Comparison of ENCODE assay signal across 8 cellular contexts in the genomic region with DNA sequence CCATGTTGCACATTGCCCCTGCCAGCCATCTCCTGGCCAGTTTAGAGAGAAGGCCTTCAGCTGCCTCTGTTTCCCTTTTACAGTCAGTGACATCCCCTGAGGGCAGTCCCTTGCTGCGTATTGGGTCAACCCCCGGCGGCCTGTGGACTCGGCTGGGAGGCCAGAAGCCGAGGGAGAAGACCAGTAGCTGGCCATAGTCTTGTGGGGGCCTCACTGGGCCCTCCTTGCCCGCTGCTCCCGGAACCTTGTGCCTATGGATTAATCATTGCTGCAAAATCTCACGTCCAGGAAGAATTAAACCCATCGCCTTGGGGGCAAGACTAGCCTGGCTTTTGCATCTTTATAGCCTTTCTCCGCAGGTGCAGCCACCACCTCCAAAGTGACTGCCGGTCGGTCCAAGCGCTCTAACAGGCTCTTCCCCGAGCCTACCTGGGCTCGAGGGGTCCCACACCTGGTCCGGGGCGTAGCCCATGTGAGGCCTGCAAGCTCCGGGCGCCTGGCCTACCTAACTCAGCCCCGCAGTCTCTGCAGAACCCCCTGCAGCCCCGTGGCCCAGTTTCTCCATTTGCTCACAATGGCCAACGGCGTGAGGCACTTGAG. TPM values are rescaled to one million over a fixed set of nuclear protein-coding genes. Genes with fewer than 3 reads are reported as not detected.
DNase-seq lines count a peak whose midpoint lies in the region; ATAC-seq and TF ChIP-seq lines count a peak whose summit lies in the region.

No MANE protein-coding gene starts in this region.

- CTCF ChIA-PET in HEK293 (lab: Yijun Ruan, JAX): interaction anchor here (1.1 to 3.8 kb wide), 3 partner anchors 11 to 22 kb away, joined by 3 to 26 read pairs (median 9); no protein-coding TSS in a partner anchor
- CTCF ChIA-PET in activated CD4-positive, alpha-beta memory T cell treated with anti-CD3 and anti-CD28 coated beads for 36 hours (lab: Charles Lee): interaction anchor here (0.8 to 6.5 kb wide), 8 partner anchors 11 to 279 kb away, joined by 3 to 69 read pairs (median 4); a partner anchor contains a TSS

- no peaks in the 10 kb centered on the region for H3K9me3 Mint-ChIP-seq in activated CD4-positive, alpha-beta memory T cell treated with anti-CD3 and anti-CD28 coated beads for 36 hours
- H3K9me3 Mint-ChIP-seq in stimulated activated memory B cell treated with anti-CD40 and anti-IgM and Interleukin-4, amounts not matched to agents 10 μg/mL and 1 μg/mL and 100 μg/mL, for 72 hours: no peaks in the 10 kb centered on the region

- POLR2A ChIA-PET in HEK293 (lab: Yijun Ruan, JAX): interaction anchor here (1.0 to 5.0 kb wide), 16 partner anchors 10 to 233 kb away, joined by 3 to 64 read pairs (median 5); a partner anchor contains a TSS
- POLR2A ChIA-PET in activated CD4-positive, alpha-beta memory T cell treated with anti-CD3 and anti-CD28 coated beads for 36 hours (lab: Charles Lee): interaction anchor here (1.1 to 2.7 kb wide), 8 partner anchors 11 to 279 kb away, joined by 3 to 45 read pairs (median 6); a partner anchor contains a TSS

- no peaks in the 10 kb centered on the region for H3K9me3 ChIP-seq in HEK293 (ENCODE audit: control insufficient read depth, insufficient read depth, low read depth, low read length)
- H3K9me3 ChIP-seq in iPS-18a (ENCODE audit: control insufficient read depth, low read depth, low read length): no peaks in the 10 kb centered on the region

- peaks cover 5% of the 10 kb centered on the region; the same call in 1 of the 2 replicates for H3K4me1 ChIP-seq in HEK293 (ENCODE audit: control insufficient read depth, insufficient read depth, low read length)
- H3K4me1 ChIP-seq in iPS-18a (ENCODE audit: control insufficient read depth, low read depth, low read length): peaks cover 19% of the 10 kb centered on the region

- peaks cover 38% of the 10 kb centered on the region for H3K4me1 Mint-ChIP-seq in activated CD4-positive, alpha-beta memory T cell treated with anti-CD3 and anti-CD28 coated beads for 36 hours (ENCODE audit: low read depth)
- peaks cover 23% of the 10 kb centered on the region for H3K4me1 Mint-ChIP-seq in stimulated activated memory B cell treated with anti-CD40 and anti-IgM and Interleukin-4, amounts not matched to agents 10 μg/mL and 1 μg/mL and 100 μg/mL, for 72 hours

- H3K27me3 ChIP-seq in iPS-18a (ENCODE audit: control insufficient read depth, insufficient read depth, low read length): no peaks in the 10 kb centered on the region

- H3K4me3 ChIP-seq in HEK293 (ENCODE audit: low read depth, low read length): peak overlapping the region; percentile 62
- peak overlapping the region; percentile 76 for H3K4me3 ChIP-seq in iPS-18a (ENCODE audit: low read length)

- peak overlapping the region; percentile 93 for H3K9ac ChIP-seq in iPS-18a (ENCODE audit: low read length)

- peak overlapping the region; percentile 94 for H3K27ac ChIP-seq in HEK293 (ENCODE audit: extremely low read depth, low read depth, low read length)
- H3K27ac ChIP-seq in iPS-18a (ENCODE audit: low read length): peak overlapping the region; percentile 97

- intact Hi-C loops in activated CD4-positive, alpha-beta memory T cell treated with anti-CD3 and anti-CD28 coated beads for 36 hours (cut with micrococcal nuclease): loop anchor here (2.0 to 5.0 kb wide), 6 partner anchors 22 to 380 kb away; a partner anchor contains a TSS

- H3K27ac Mint-ChIP-seq in activated CD4-positive, alpha-beta memory T cell treated with anti-CD3 and anti-CD28 coated beads for 36 hours: peak overlapping the region; percentile 89
- peak overlapping the region; percentile 64 for H3K27ac Mint-ChIP-seq in stimulated activated memory B cell treated with anti-CD40 and anti-IgM and Interleukin-4, amounts not matched to agents 10 μg/mL and 1 μg/mL and 100 μg/mL, for 72 hours

- peak overlapping the region; percentile 95 for H3K4me3 Mint-ChIP-seq in activated CD4-positive, alpha-beta memory T cell treated with anti-CD3 and anti-CD28 coated beads for 36 hours
- H3K4me3 Mint-ChIP-seq in stimulated activated memory B cell treated with anti-CD40 and anti-IgM and Interleukin-4, amounts not matched to agents 10 μg/mL and 1 μg/mL and 100 μg/mL, for 72 hours: peak overlapping the region; percentile 91

- ATAC-seq in stimulated activated memory B cell treated with anti-CD40 and anti-IgM and Interleukin-4, amounts not matched to agents 10 μg/mL and 1 μg/mL and 100 μg/mL, for 72 hours: no peak

- no peak for TF ChIP-seq CTCF in HEK293 (tag by site-specific recombination; IDR thresholded peaks at IDR 0.05)

- peaks cover 0 to 6% of the 10 kb centered on the region in 2 experiments; a peak in 1 of 3 replicates for H3K36me3 ChIP-seq in HEK293 (ENCODE audit: control insufficient read depth in 2 of 2, insufficient read depth in 1 of 2, low read length in 2 of 2)
- peaks cover 10% of the 10 kb centered on the region for H3K36me3 ChIP-seq in iPS-18a (ENCODE audit: control insufficient read depth, low read depth, low read length)

- no peak for DNase-seq in activated CD4-positive, alpha-beta memory T cell treated with anti-CD3 and anti-CD28 coated beads for 36 hours
- DNase-seq in NOMO-1 treated with dmso at 0.1 percent for 144 hours (lab: John Stamatoyannopoulos, UW; ENCODE audit: unreplicated experiment) (no peak), HCEC 1CT (no peak), amniotic stem cell (lab: John Stamatoyannopoulos, UW) (no peak)
- DNase-seq in stimulated activated CD4-positive, alpha-beta T cell treated with anti-CD3 and anti-CD28 coated beads, Interleukin-4, amount 100 ng/mL, for 24 hours: no peak

- H3K27me3 Mint-ChIP-seq in activated CD4-positive, alpha-beta memory T cell treated with anti-CD3 and anti-CD28 coated beads for 36 hours: no peaks in the 10 kb centered on the region
- peaks cover 14% of the 10 kb centered on the region for H3K27me3 Mint-ChIP-seq in stimulated activated memory B cell treated with anti-CD40 and anti-IgM and Interleukin-4, amounts not matched to agents 10 μg/mL and 1 μg/mL and 100 μg/mL, for 72 hours

- H3K36me3 Mint-ChIP-seq in activated CD4-positive, alpha-beta memory T cell treated with anti-CD3 and anti-CD28 coated beads for 36 hours: peaks cover 25% of the 10 kb centered on the region
- no peaks in the 10 kb centered on the region for H3K36me3 Mint-ChIP-seq in stimulated activated memory B cell treated with anti-CD40 and anti-IgM and Interleukin-4, amounts not matched to agents 10 μg/mL and 1 μg/mL and 100 μg/mL, for 72 hours

TF ChIP-seq in HEK293, 187 proteins besides CTCF, POLR2A, EP300 and RAD21:
- TF ChIP-seq ZNF777 (tag by site-specific recombination; IDR thresholded peaks at IDR 0.05; ENCODE audit: borderline replicate concordance): 0 out of 2 replicates have a peak, but pooled peaks have one; percentile 54
- TF ChIP-seq, protein P1, sequence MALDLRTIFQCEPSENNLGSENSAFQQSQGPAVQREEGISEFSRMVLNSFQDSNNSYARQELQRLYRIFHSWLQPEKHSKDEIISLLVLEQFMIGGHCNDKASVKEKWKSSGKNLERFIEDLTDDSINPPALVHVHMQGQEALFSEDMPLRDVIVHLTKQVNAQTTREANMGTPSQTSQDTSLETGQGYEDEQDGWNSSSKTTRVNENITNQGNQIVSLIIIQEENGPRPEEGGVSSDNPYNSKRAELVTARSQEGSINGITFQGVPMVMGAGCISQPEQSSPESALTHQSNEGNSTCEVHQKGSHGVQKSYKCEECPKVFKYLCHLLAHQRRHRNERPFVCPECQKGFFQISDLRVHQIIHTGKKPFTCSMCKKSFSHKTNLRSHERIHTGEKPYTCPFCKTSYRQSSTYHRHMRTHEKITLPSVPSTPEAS (tag by site-specific recombination; IDR thresholded peaks at IDR 0.05): no peak
TF ChIP-seq in HEK293: peak in this region for 1.

RNA-seq across cellular contexts. Expression of a gene that starts 0.9 kb away (rescaled TPM):
- total RNA-seq in activated CD4-positive, alpha-beta memory T cell treated with anti-CD3 and anti-CD28 coated beads for 36 hours: 10 to 100 TPM; 21.6 to 22.3 TPM

RNA-seq across cellular contexts. Expression of a gene that starts 23.3 kb away (rescaled TPM):
- not detected for total RNA-seq in activated CD4-positive, alpha-beta memory T cell treated with anti-CD3 and anti-CD28 coated beads for 36 hours

RNA-seq across cellular contexts. Expression of a gene that starts 58.2 kb away (rescaled TPM):
- 1 to 10 TPM; 7.8 to 8.8 TPM for total RNA-seq in activated CD4-positive, alpha-beta memory T cell treated with anti-CD3 and anti-CD28 coated beads for 36 hours
